ENCODE assay signal across 11 cellular contexts in the genomic region with DNA sequence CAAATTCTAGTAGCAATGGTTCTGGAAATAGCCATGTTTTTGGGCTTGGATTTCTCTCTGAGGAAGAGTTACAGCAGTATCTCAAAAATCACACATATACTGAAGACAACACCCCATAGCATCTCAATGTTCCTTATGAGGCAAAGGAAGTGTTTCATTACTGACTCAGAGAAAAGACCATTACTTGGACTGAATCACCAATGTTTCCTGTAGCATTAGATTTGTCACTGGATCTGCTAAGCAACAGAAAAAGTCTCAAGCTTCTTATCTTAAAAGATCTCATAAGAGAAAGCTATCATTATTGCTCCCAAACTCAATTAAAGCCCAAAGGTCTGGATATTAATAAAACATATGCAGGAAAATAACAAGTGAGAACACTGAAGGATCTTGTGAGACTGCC.
DNase-seq lines count a peak whose midpoint lies in the region; ATAC-seq and TF ChIP-seq lines count a peak whose summit lies in the region.
"Had no signal": no experiment of that assay in that cellular context is flagged by ENCODE, and none has a peak within 500 bp of the region (broad histone marks: within the 10 kb centered on the region; RNA-seq: fewer than 3 reads in every experiment).

No MANE protein-coding gene starts in this region.

- no peak overlapping the region for H3K4me3 ChIP-seq in BE2C (ENCODE audit: low read depth, low read length)

- DNase-seq in AG08395 (ENCODE audit: low spot score) (peak; percentile 74), HT1080 (ENCODE audit: low read depth) (peak; percentile 95), astrocyte of the hippocampus (ENCODE audit: low read depth, low spot score) (peak; percentile 59), iris pigment epithelial cell (ENCODE audit: low read depth) (peak; percentile 96), BE2C (no peak)
- DNase-seq: activated CD4-positive, alpha-beta T cell treated with anti-CD3 and anti-CD28 coated beads for 1 hour; MV-4-11; NCI-H524 treated with DMSO at 0.1 percent for 48 hours had no signal

- no peaks in the 10 kb centered on the region for H3K9me3 ChIP-seq in BE2C

- no peak for ATAC-seq in HG02610 (IDR thresholded peaks at IDR 0.05; ENCODE audit: unreplicated experiment)
- no peak for ATAC-seq in HG02759 (IDR thresholded peaks at IDR 0.05; ENCODE audit: unreplicated experiment)
- ATAC-seq in GM18907 (IDR thresholded peaks at IDR 0.05; ENCODE audit: unreplicated experiment) = no peak

- H3K36me3 ChIP-seq in BE2C = no peaks in the 10 kb centered on the region

- no peaks in the 10 kb centered on the region for H3K27me3 ChIP-seq in BE2C

- no peak for TF ChIP-seq CTCF in BE2C (IDR thresholded peaks at IDR 0.05; ENCODE audit: low read depth, low read length)

- no peaks in the 10 kb centered on the region for H3K4me1 ChIP-seq in BE2C
